In the genomic region with DNA sequence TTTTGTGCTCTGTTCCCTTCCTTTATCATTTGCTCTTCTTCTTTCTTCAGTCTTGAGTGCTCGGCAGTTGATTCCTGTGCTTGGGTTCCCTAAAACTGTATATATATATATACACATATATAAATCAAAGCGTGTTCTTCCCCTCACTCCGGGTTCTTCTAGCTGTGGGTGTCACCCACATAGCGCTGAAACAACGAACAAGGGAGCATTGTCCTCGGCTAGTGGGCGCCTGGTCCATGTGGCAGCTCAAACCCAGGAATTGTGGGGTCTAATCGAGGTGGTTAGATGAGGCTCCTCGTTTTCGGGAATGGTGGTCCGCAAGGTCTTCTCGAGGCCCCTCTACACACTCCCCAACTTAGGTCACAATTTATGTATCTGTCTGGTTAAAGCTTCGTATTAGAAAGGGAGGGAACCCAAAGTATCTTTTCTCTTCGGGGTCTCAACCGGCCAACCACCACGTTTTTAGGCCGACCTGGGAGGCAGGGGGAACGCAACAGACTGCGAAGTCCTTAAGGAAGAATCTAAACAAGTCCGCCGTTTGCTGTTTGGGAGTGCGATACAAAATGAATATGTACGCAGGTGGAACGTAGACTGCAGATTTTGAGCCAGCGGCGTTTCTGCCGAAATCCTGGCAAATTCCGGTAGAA, we compare ENCODE assay signal across 9 cellular contexts. TPM values are rescaled to one million over a fixed set of nuclear protein-coding genes. Genes with fewer than 3 reads are reported as not detected.
DNase-seq lines count a peak whose midpoint lies in the region; ATAC-seq, FAIRE-seq and TF ChIP-seq lines count a peak whose summit lies in the region.
"Had no signal": no experiment of that assay in that cellular context is flagged by ENCODE, and none has a peak within 500 bp of the region (broad histone marks: within the 10 kb centered on the region; RNA-seq: fewer than 3 reads in every experiment).

No MANE protein-coding gene starts in this region.

- peaks cover 23% of the 10 kb centered on the region for H3K79me2 ChIP-seq in astrocyte (ENCODE audit: insufficient read depth, low read length)

- peaks cover 22 to 38% (median 30%) of the 10 kb centered on the region in 3 donors for H3K4me1 Mint-ChIP-seq in CD8-positive, alpha-beta memory T cell
- peaks cover 17% of the 10 kb centered on the region for H3K4me1 Mint-ChIP-seq in astrocyte (ENCODE audit: low read depth, unreplicated experiment)

- peak overlapping the region; percentile 99 for H3K27ac ChIP-seq in CD8-positive, alpha-beta memory T cell (ENCODE audit: low read depth, low read length)
- H3K27ac ChIP-seq in astrocyte (ENCODE audit: low read depth, low read length) = peak overlapping the region; percentile 95
- H3K27ac ChIP-seq in layer of hippocampus (ENCODE audit: low read depth, low read length) = peak overlapping the region; percentile 98
- H3K27ac ChIP-seq in subcutaneous abdominal adipose tissue (ENCODE audit: low read depth, low read length) = peak overlapping the region; percentile 98

- TF ChIP-seq CTCF in astrocyte (IDR thresholded peaks at IDR 0.05; ENCODE audit: insufficient read depth, low read depth, low read length) = no peak

- H3K9me3 Mint-ChIP-seq in CD8-positive, alpha-beta memory T cell = no peaks in the 10 kb centered on the region
- no peaks in the 10 kb centered on the region for H3K9me3 Mint-ChIP-seq in astrocyte (ENCODE audit: unreplicated experiment)

- in situ Hi-C loops in ACHN (cut with HindIII; ENCODE audit: low pct_ligation_motif_present, low pct_unique_long_range_greater_than_20kb, low sequenced_read_pairs) = loop anchor here (25.0 kb wide), 1 partner anchor 101 kb away; a partner anchor contains a TSS

- peaks cover 0 to 15% (median 3%) of the 10 kb centered on the region in 3 donors for H3K36me3 Mint-ChIP-seq in CD8-positive, alpha-beta memory T cell
- H3K36me3 Mint-ChIP-seq in astrocyte (ENCODE audit: low read depth, unreplicated experiment) = no peaks in the 10 kb centered on the region

- H3K27ac Mint-ChIP-seq in CD8-positive, alpha-beta memory T cell = peak overlapping the region; percentile 98 to 100 (median 100)
- peak overlapping the region; percentile 99 for H3K27ac Mint-ChIP-seq in astrocyte (ENCODE audit: unreplicated experiment)

- no peak for DNase-seq in CD8-positive, alpha-beta memory T cell
- DNase-seq in astrocyte (ENCODE audit: low read depth) (no peak), ACHN (no peak), kidney glomerular epithelial cell (lab: John Stamatoyannopoulos, UW) (no peak)
- DNase-seq in activated CD8-positive, alpha-beta memory T cell treated with anti-CD3 and anti-CD28 coated beads, Interleukin-2, amount 50 U/mL, for 48 hours = no peak

- no peaks in the 10 kb centered on the region for H3K27me3 Mint-ChIP-seq in CD8-positive, alpha-beta memory T cell
- no peaks in the 10 kb centered on the region for H3K27me3 Mint-ChIP-seq in astrocyte (ENCODE audit: low read depth, unreplicated experiment)

- H3K4me1 ChIP-seq in CD8-positive, alpha-beta memory T cell (ENCODE audit: insufficient read depth, low read length) = peaks cover 16% of the 10 kb centered on the region
- H3K4me1 ChIP-seq in astrocyte (ENCODE audit: insufficient read depth, low read length) (peaks cover 10% of the 10 kb centered on the region), subcutaneous abdominal adipose tissue (ENCODE audit: control insufficient read depth in 5 of 5, insufficient read depth in 5 of 5, low read length in 5 of 5) (peaks cover 4 to 20% (median 16%) of the 10 kb centered on the region in 5 donors)

- H3K4me2 ChIP-seq in astrocyte (ENCODE audit: low read length) = peak overlapping the region; percentile 92

- H3K36me3 ChIP-seq in CD8-positive, alpha-beta memory T cell (ENCODE audit: insufficient read depth, low read length) = no peaks in the 10 kb centered on the region
- no peaks in the 10 kb centered on the region for H3K36me3 ChIP-seq in astrocyte (ENCODE audit: insufficient read depth, low read length)
- no peaks in the 10 kb centered on the region for H3K36me3 ChIP-seq in subcutaneous abdominal adipose tissue (ENCODE audit: control insufficient read depth in 5 of 5, insufficient read depth in 5 of 5, low read length in 5 of 5)

- POLR2A ChIA-PET in CD8-positive, alpha-beta memory T cell (lab: Charles Lee) = interaction anchor here (0.5 to 1.9 kb wide), 11 partner anchors 8 to 268 kb away, joined by 3 to 14 read pairs (median 4); a partner anchor contains a TSS

- H3K9ac ChIP-seq in astrocyte (ENCODE audit: low read length) = peak overlapping the region; percentile 99
- H3K9ac ChIP-seq in subcutaneous abdominal adipose tissue (ENCODE audit: low read length in 5 of 5) = peak overlapping the region; percentile 75 to 100 (median 98)

- CTCF ChIA-PET in CD8-positive, alpha-beta memory T cell (lab: Charles Lee) = interaction anchor here (0.8 to 2.6 kb wide), 7 partner anchors 9 to 216 kb away, joined by 3 to 13 read pairs (median 3); a partner anchor contains a TSS

- peak overlapping the region; percentile 98 for H2AFZ ChIP-seq in astrocyte (ENCODE audit: low read depth, low read length)

- H3K9me3 ChIP-seq in CD8-positive, alpha-beta memory T cell (ENCODE audit: low read length) = no peaks in the 10 kb centered on the region
- H3K9me3 ChIP-seq in astrocyte (ENCODE audit: insufficient read depth, low read depth, low read length) (no peaks in the 10 kb centered on the region), subcutaneous abdominal adipose tissue (ENCODE audit: control insufficient read depth in 5 of 5, low read length in 5 of 5) (no peaks in the 10 kb centered on the region)

- ATAC-seq in HG03354 (IDR thresholded peaks at IDR 0.05; ENCODE audit: poor library complexity, severe bottlenecking, unreplicated experiment) = peak; percentile 19

- H4K20me1 ChIP-seq in astrocyte (ENCODE audit: insufficient read depth, low read length) = no peaks in the 10 kb centered on the region

- peak overlapping the region; percentile 99 for H3K4me3 ChIP-seq in CD8-positive, alpha-beta memory T cell (ENCODE audit: low read length)
- H3K4me3 ChIP-seq in astrocyte (ENCODE audit: insufficient read depth, low read depth, low read length) = peak overlapping the region; percentile 91
- peak overlapping the region; percentile 80 to 97 (median 95) for H3K4me3 ChIP-seq in subcutaneous abdominal adipose tissue (ENCODE audit: low read depth in 1 of 5, low read length in 5 of 5)

- H3K4me3 Mint-ChIP-seq in CD8-positive, alpha-beta memory T cell = peak overlapping the region; percentile 98 to 99 (median 99)
- H3K4me3 Mint-ChIP-seq in astrocyte (ENCODE audit: unreplicated experiment) = peak overlapping the region; percentile 95

- no peaks in the 10 kb centered on the region for H3K27me3 ChIP-seq in CD8-positive, alpha-beta memory T cell (ENCODE audit: insufficient read depth, low read length, poor library complexity, severe bottlenecking)
- no peaks in the 10 kb centered on the region for H3K27me3 ChIP-seq in astrocyte (ENCODE audit: insufficient read depth, low read length)
- H3K27me3 ChIP-seq in layer of hippocampus (ENCODE audit: control insufficient read depth, insufficient read depth, low read length) = no peaks in the 10 kb centered on the region
- H3K27me3 ChIP-seq in subcutaneous abdominal adipose tissue (ENCODE audit: control insufficient read depth in 5 of 5, insufficient read depth in 4 of 5, low read length in 5 of 5) = no peaks in the 10 kb centered on the region

- FAIRE-seq in astrocyte (lab: Jason Lieb, UNC) = no peak

RNA-seq across cellular contexts. Expression of a gene that starts 0.5 kb away (rescaled TPM):
- total RNA-seq in CD8-positive, alpha-beta memory T cell = 100 to 1,000 TPM; 226 to 232 TPM
- polyA plus RNA-seq in CD8-positive, alpha-beta memory T cell = 199 TPM
- total RNA-seq in astrocyte = 176 and 181 TPM in 2 replicates

RNA-seq across cellular contexts. Expression of a gene that starts 3.9 kb away (rescaled TPM):
- 1 to 10 TPM; 1.8 to 1.9 TPM for total RNA-seq in CD8-positive, alpha-beta memory T cell
- polyA plus RNA-seq in CD8-positive, alpha-beta memory T cell = not detected
- 2.3 TPM in 2 replicates for total RNA-seq in astrocyte

RNA-seq across cellular contexts. Expression of a gene that starts 54.0 kb away (rescaled TPM):
- total RNA-seq in CD8-positive, alpha-beta memory T cell = not detected
- not detected for polyA plus RNA-seq in CD8-positive, alpha-beta memory T cell
- not detected in 2 replicates for total RNA-seq in astrocyte
- total RNA-seq: HT1080 had no signal

RNA-seq across cellular contexts. Expression of a gene that starts 55.1 kb away (rescaled TPM):
- total RNA-seq in CD8-positive, alpha-beta memory T cell = not detected
- not detected for polyA plus RNA-seq in CD8-positive, alpha-beta memory T cell
- 0.26 TPM in 1 of 2 replicates, not detected in the other for total RNA-seq in astrocyte
